ENCODE assay signal across 8 cellular contexts in genomic region chr17:39199986-39200879, GRCh38. TPM values are rescaled to one million over a fixed set of nuclear protein-coding genes. Genes with fewer than 3 reads are reported as not detected.
DNase-seq lines count a peak whose midpoint lies in the region; ATAC-seq and TF ChIP-seq lines count a peak whose summit lies in the region.

Gene RPL19 (plus strand): TSS chr17:39200283. CDS start chr17:39200345, 62 bp downstream.

- peaks cover 53% of the 10 kb centered on the region for H3K36me3 Mint-ChIP-seq in activated CD4-positive, alpha-beta T cell treated with anti-CD3 and anti-CD28 coated beads for 36 hours (ENCODE audit: low read depth)

- peak within 1 kb of the TSS; percentile 100 for H3K27ac Mint-ChIP-seq in activated CD4-positive, alpha-beta T cell treated with anti-CD3 and anti-CD28 coated beads for 36 hours

- no peak for TF ChIP-seq CTCF in choroid plexus epithelial cell (conservative IDR thresholded peaks at IDR 0.05; ENCODE audit: low read depth, low read length)

- intact Hi-C loops in activated CD4-positive, alpha-beta T cell treated with anti-CD3 and anti-CD28 coated beads for 36 hours (cut with DNase I, micrococcal nuclease), result loop anchor here (1.0 to 10.0 kb wide), 10 partner anchors 35 to 499 kb away; partner anchors contain the start of genes CDK12 (in 2 of the 2), LASP1 (in 1 of the 2), PLXDC1 (in 1 of the 2) and PPP1R1B (in 1 of the 2)

- no peaks in the 10 kb centered on the region for H3K27me3 Mint-ChIP-seq in activated CD4-positive, alpha-beta T cell treated with anti-CD3 and anti-CD28 coated beads for 36 hours

- peak within 1 kb of the TSS; percentile 98 for H3K4me3 Mint-ChIP-seq in activated CD4-positive, alpha-beta T cell treated with anti-CD3 and anti-CD28 coated beads for 36 hours

- DNase-seq in AG20443 (ENCODE audit: low spot score) (peak; percentile 96), NCI-H524 treated with DMSO at 0.1 percent for 48 hours (lab: John Stamatoyannopoulos, UW) (peak; percentile 86), choroid plexus epithelial cell (ENCODE audit: low read depth) (peak; percentile 97), kidney glomerular epithelial cell (lab: John Stamatoyannopoulos, UW) (peak; percentile 93)
- DNase-seq in activated CD4-positive, alpha-beta T cell treated with anti-CD3 and anti-CD28 coated beads for 36 hours, result peak; percentile 95
- DNase-seq in stimulated activated CD4-positive, alpha-beta T cell treated with anti-CD3 and anti-CD28 coated beads, Interleukin-15, amount 100 ng/mL, for 48 hours (ENCODE audit: low read depth in 2 of 2), result peak; percentile 84 to 90

- ATAC-seq in HG03457 (IDR thresholded peaks at IDR 0.05; ENCODE audit: unreplicated experiment), result peak; percentile 50
- peak; percentile 70 for ATAC-seq in activated CD4-positive, alpha-beta T cell treated with anti-CD3 and anti-CD28 coated beads for 36 hours

- peaks cover 51% of the 10 kb centered on the region for H3K4me1 Mint-ChIP-seq in activated CD4-positive, alpha-beta T cell treated with anti-CD3 and anti-CD28 coated beads for 36 hours

- POLR2A ChIA-PET in activated CD4-positive, alpha-beta T cell treated with anti-CD3 and anti-CD28 coated beads for 36 hours (lab: Charles Lee), result interaction anchor here (0.6 to 1.2 kb wide), 8 partner anchors 8 to 106 kb away, joined by 3 to 6 read pairs (median 4); no protein-coding TSS in a partner anchor

- CTCF ChIA-PET in activated CD4-positive, alpha-beta T cell treated with anti-CD3 and anti-CD28 coated beads for 36 hours (lab: Charles Lee), result interaction anchor here (0.6 to 4.2 kb wide), 20 partner anchors 9 to 970 kb away, joined by 3 to 22 read pairs (median 4); partner anchors contain the start of gene PLXDC1

- TF ChIP-seq POLR2A in GM19193 (IDR thresholded peaks at IDR 0.05; ENCODE audit: extremely low read depth, insufficient read depth, insufficient read length), result peak; percentile 99

- no peaks in the 10 kb centered on the region for H3K9me3 Mint-ChIP-seq in activated CD4-positive, alpha-beta T cell treated with anti-CD3 and anti-CD28 coated beads for 36 hours (ENCODE audit: low read depth)

- peak within 1 kb of the TSS; percentile 91 for H3K4me3 ChIP-seq in choroid plexus epithelial cell (ENCODE audit: low read depth, low read length)

RNA-seq across cellular contexts. Expression of gene RPL19, which starts in this region (rescaled TPM):
- 1,000 to 10,000 TPM; 2,801 to 2,985 TPM for total RNA-seq in activated CD4-positive, alpha-beta T cell treated with anti-CD3 and anti-CD28 coated beads for 36 hours

Comparison
In these comparisons a context has a peak if more than half of its experiments do, and no peak if none do; other contexts are left out.
1. Peak in every context shown above with its lines: DNase-seq, ATAC-seq and H3K4me3 ChIP-seq.